In genomic region chr13:106942558-106942957, GRCh38 we compare ENCODE assay signal across 21 cellular contexts.
DNase-seq lines count a peak whose midpoint lies in the region; ATAC-seq and TF ChIP-seq lines count a peak whose summit lies in the region.
"Had no signal": no experiment of that assay in that cellular context is flagged by ENCODE, and none has a peak within 500 bp of the region (broad histone marks: within the 10 kb centered on the region; RNA-seq: fewer than 3 reads in every experiment).

No MANE protein-coding gene starts in this region.

- H3K27ac ChIP-seq in BLaER1: peak overlapping the region; percentile 75
- H3K27ac ChIP-seq: 22Rv1, KMS-11 had no signal

- ATAC-seq in GM18909 (IDR thresholded peaks at IDR 0.05; ENCODE audit: poor library complexity, unreplicated experiment) (peak; percentile 69), HG03060 (IDR thresholded peaks at IDR 0.05; ENCODE audit: low read depth, unreplicated experiment) (peak; percentile 83), GM21526 (IDR thresholded peaks at IDR 0.05; ENCODE audit: low FRiP score, unreplicated experiment) (no peak)
- ATAC-seq: HepG2, T-helper 17 cell had no signal

- H3K4me1 ChIP-seq in BLaER1: peaks cover 66% of the 10 kb centered on the region

- H3K9me3 ChIP-seq in BLaER1: 0 out of 2 replicates have a peak, but pooled peaks cover 7% of the 10 kb centered on the region

- H4K20me1 ChIP-seq in BLaER1: no peaks in the 10 kb centered on the region

- no peaks in the 10 kb centered on the region for H3K4me1 Mint-ChIP-seq in CD14-positive monocyte
- H3K4me1 Mint-ChIP-seq: B cell; CD8-positive, alpha-beta memory T cell; T-helper 17 cell had no signal

- H3K36me3 ChIP-seq in BLaER1: no peaks in the 10 kb centered on the region

- no peak overlapping the region; the same call in 1 of the 2 replicates for H3K4me3 ChIP-seq in BLaER1

- H3K27me3 Mint-ChIP-seq in CD14-positive monocyte (ENCODE audit: low read depth in 3 of 3): peaks cover 0 to 2% (median 0%) of the 10 kb centered on the region in 3 donors
- H3K27me3 Mint-ChIP-seq: B cell had no signal

- H3K4me2 ChIP-seq in BLaER1: peak overlapping the region; percentile 79
- H3K4me2 ChIP-seq: KMS-11 had no signal

- H3K4me3 Mint-ChIP-seq in CD14-positive monocyte: no peak overlapping the region
- H3K4me3 Mint-ChIP-seq: B cell; CD8-positive, alpha-beta memory T cell; T-helper 17 cell had no signal

- H3K27ac Mint-ChIP-seq in CD14-positive monocyte: no peak overlapping the region
- H3K27ac Mint-ChIP-seq: B cell; CD8-positive, alpha-beta memory T cell; T-helper 17 cell had no signal

- peak; percentile 19 for DNase-seq in KBM-7
- DNase-seq in hippocampal formation (lab: John Stamatoyannopoulos, UW): no peak
- DNase-seq in H4 (ENCODE audit: low spot score): no peak
- no peak for DNase-seq in CD14-positive monocyte (ENCODE audit: low spot score)
- DNase-seq: CD8-positive, alpha-beta memory T cell; DMS79; GOT3; NCI-H1048; NCI-H1436 treated with DMSO at 0.1 percent for 48 hours; NCI-H2081; NCI-H774; RPMI8226; T-helper 17 cell had no signal

- 0 out of 2 replicates have a peak overlapping the region, but pooled peaks have one; percentile 45 for H3K9ac ChIP-seq in BLaER1
- H3K9ac ChIP-seq: KMS-11 had no signal

- in situ Hi-C loops in KBM-7 (cut with MboI; ENCODE audit: low pct_unique_long_range_greater_than_20kb, low sequenced_read_pairs): no loop called here

- H3K36me3 Mint-ChIP-seq in CD14-positive monocyte: no peaks in the 10 kb centered on the region
- H3K36me3 Mint-ChIP-seq: CD8-positive, alpha-beta memory T cell had no signal

- H3K27me3 ChIP-seq in BLaER1: no peaks in the 10 kb centered on the region

- intact Hi-C loops in CD14-positive monocyte (cut with micrococcal nuclease): no loop called here

- H3K9me3 Mint-ChIP-seq in CD14-positive monocyte: peaks cover 0 to 9% (median 1%) of the 10 kb centered on the region in 7 donors
- H3K9me3 Mint-ChIP-seq: CD8-positive, alpha-beta memory T cell had no signal

- TF ChIP-seq CTCF in CD14-positive monocyte (IDR thresholded peaks at IDR 0.05): no peak
